ENCODE assay signal across 20 cellular contexts in genomic region chr22:32819120-32819519, GRCh38. TPM values are rescaled to one million over a fixed set of nuclear protein-coding genes. Genes with fewer than 3 reads are reported as not detected.
DNase-seq lines count a peak whose midpoint lies in the region; ATAC-seq and TF ChIP-seq lines count a peak whose summit lies in the region.
"Had no signal": no experiment of that assay in that cellular context is flagged by ENCODE, and none has a peak within 500 bp of the region (broad histone marks: within the 10 kb centered on the region; RNA-seq: fewer than 3 reads in every experiment).

No MANE protein-coding gene starts in this region.

- H2BK120ac ChIP-seq in mesendoderm (ENCODE audit: low read depth, low read length): no peak overlapping the region

- H3K9ac ChIP-seq in mesendoderm (ENCODE audit: low read length): no peak overlapping the region
- peak overlapping the region in 1 of 5 donors; percentile 36 for H3K9ac ChIP-seq in subcutaneous abdominal adipose tissue (ENCODE audit: low read length in 5 of 5)
- H3K9ac ChIP-seq: SK-N-SH had no signal

- no peak for TF ChIP-seq POLR2A in adrenal gland (IDR thresholded peaks at IDR 0.05)

- H3K79me1 ChIP-seq in mesendoderm (ENCODE audit: low read length): no peaks in the 10 kb centered on the region

- H3K9me3 ChIP-seq in adrenal gland (replicated peaks in 1 of 3) (no peaks in the 10 kb centered on the region), subcutaneous abdominal adipose tissue (ENCODE audit: control insufficient read depth in 5 of 5, low read length in 5 of 5) (no peaks in the 10 kb centered on the region)
- H3K9me3 ChIP-seq: SK-N-SH had no signal

- H3K36me3 ChIP-seq in adrenal gland (replicated peaks in 1 of 2): peaks cover 0 to 5% of the 10 kb centered on the region in 2 donors
- H3K36me3 ChIP-seq in mesendoderm (ENCODE audit: control insufficient read depth, insufficient read depth, low read length): no peaks in the 10 kb centered on the region
- H3K36me3 ChIP-seq in subcutaneous abdominal adipose tissue (ENCODE audit: control insufficient read depth in 5 of 5, insufficient read depth in 5 of 5, low read length in 5 of 5): peaks cover 6 to 62% (median 28%) of the 10 kb centered on the region in 5 donors

- H3K27me3 ChIP-seq in adrenal gland (no peaks in the 10 kb centered on the region), mesendoderm (ENCODE audit: insufficient read depth, low read length, poor library complexity) (no peaks in the 10 kb centered on the region), subcutaneous abdominal adipose tissue (ENCODE audit: control insufficient read depth in 5 of 5, insufficient read depth in 4 of 5, low read length in 5 of 5) (no peaks in the 10 kb centered on the region)

- H3K36me3 Mint-ChIP-seq in HFFc6 (ENCODE audit: low read depth): peaks cover 15% of the 10 kb centered on the region
- H3K36me3 Mint-ChIP-seq: activated CD8-positive, alpha-beta memory T cell treated with anti-CD3 and anti-CD28 coated beads, Interleukin-2, amount 10 ng/mL, durations not matched to agents 7 days and 5 days; activated naive CD4-positive, alpha-beta T cell treated with anti-CD3 and anti-CD28 coated beads, Interleukin-2, amount 10 ng/mL, durations not matched to agents 7 days and 5 days had no signal

- peak overlapping the region; percentile 45; the same call in 1 of the 2 replicates for H3K27ac Mint-ChIP-seq in HFFc6
- H3K27ac Mint-ChIP-seq: activated CD4-positive, alpha-beta T cell treated with anti-CD3 and anti-CD28 coated beads, Interleukin-2, amount 10 ng/mL, durations not matched to agents 7 days and 5 days; activated CD8-positive, alpha-beta memory T cell treated with anti-CD3 and anti-CD28 coated beads, Interleukin-2, amount 10 ng/mL, durations not matched to agents 7 days and 5 days; activated naive CD4-positive, alpha-beta T cell treated with anti-CD3 and anti-CD28 coated beads, Interleukin-2, amount 10 ng/mL, durations not matched to agents 7 days and 5 days; IgD-negative memory B cell had no signal

- H3K4me1 ChIP-seq in adrenal gland (replicated peaks in 1 of 2): peaks cover 7 to 73% of the 10 kb centered on the region in 2 donors
- peaks cover 10% of the 10 kb centered on the region for H3K4me1 ChIP-seq in mesendoderm (ENCODE audit: control insufficient read depth, low read depth, low read length)
- peaks cover 19 to 94% (median 85%) of the 10 kb centered on the region in 5 donors for H3K4me1 ChIP-seq in subcutaneous abdominal adipose tissue (ENCODE audit: control insufficient read depth in 5 of 5, insufficient read depth in 5 of 5, low read length in 5 of 5)

- intact Hi-C loops in adrenal gland (cut with DNase I): no loop called here

- H4K8ac ChIP-seq in mesendoderm (ENCODE audit: low read depth, low read length): no peak overlapping the region

- peak overlapping the region; percentile 32 for H3K18ac ChIP-seq in mesendoderm (ENCODE audit: low read length)

- no peak overlapping the region for H2BK5ac ChIP-seq in mesendoderm (ENCODE audit: low read length)

- peaks cover 8% of the 10 kb centered on the region for H3K27me3 Mint-ChIP-seq in HFFc6 (ENCODE audit: insufficient read depth)
- H3K27me3 Mint-ChIP-seq: activated CD4-positive, alpha-beta T cell treated with anti-CD3 and anti-CD28 coated beads, Interleukin-2, amount 10 ng/mL, durations not matched to agents 7 days and 5 days; activated CD8-positive, alpha-beta memory T cell treated with anti-CD3 and anti-CD28 coated beads, Interleukin-2, amount 10 ng/mL, durations not matched to agents 7 days and 5 days had no signal

- no peak overlapping the region for H3K23ac ChIP-seq in mesendoderm (ENCODE audit: low read length)

- DNase-seq in HFFc6 (no peak), adrenal gland (no peak), mesendoderm (no peak), GM13977 (ENCODE audit: low spot score) (no peak)
- DNase-seq: activated CD4-positive, alpha-beta T cell treated with anti-CD3 and anti-CD28 coated beads, Interleukin-2, amount 10 ng/mL, durations not matched to agents 7 days and 5 days; activated CD8-positive, alpha-beta memory T cell treated with anti-CD3 and anti-CD28 coated beads, Interleukin-2, amount 10 ng/mL, durations not matched to agents 7 days and 5 days; activated naive CD4-positive, alpha-beta T cell treated with anti-CD3 and anti-CD28 coated beads, Interleukin-2, amount 10 ng/mL, durations not matched to agents 7 days and 5 days; aorta; central memory CD4-positive, alpha-beta T cell; head of caudate nucleus; left colon; NCI-H2029 treated with DMSO at 0.1 percent for 48 hours; NCI-H2227 treated with DMSO at 0.1 percent for 48 hours; RPMI8226; SK-N-SH; stimulated activated CD4-positive, alpha-beta T cell treated with anti-CD3 and anti-CD28 coated beads, Interleukin-1b, Interleukin-23, amount 100 ng/mL, for 48 hours had no signal

- no peak overlapping the region for H3K4ac ChIP-seq in mesendoderm (ENCODE audit: low read depth, low read length)

- H3K79me2 ChIP-seq in mesendoderm (ENCODE audit: control insufficient read depth, insufficient read depth, low read length): no peaks in the 10 kb centered on the region

- H2AK5ac ChIP-seq in mesendoderm (ENCODE audit: low read length): peak overlapping the region; percentile 92

- ATAC-seq in GM19395 (IDR thresholded peaks at IDR 0.05; ENCODE audit: unreplicated experiment) (no peak), GM18498 (IDR thresholded peaks at IDR 0.05; ENCODE audit: unreplicated experiment) (no peak)
- ATAC-seq: activated CD8-positive, alpha-beta memory T cell treated with anti-CD3 and anti-CD28 coated beads, Interleukin-2, amount 10 ng/mL, durations not matched to agents 7 days and 5 days; left colon had no signal

- in situ Hi-C loops in GM13977 (cut with MboI; ENCODE audit: low pct_unique_long_range_greater_than_20kb, low sequenced_read_pairs, unreplicated experiment): no loop called here

- H2BK15ac ChIP-seq in mesendoderm (replicated peaks; ENCODE audit: low read depth): no peak overlapping the region

- no peak overlapping the region for H3K4me3 ChIP-seq in adrenal gland
- no peak overlapping the region for H3K4me3 ChIP-seq in mesendoderm (ENCODE audit: low read length)
- H3K4me3 ChIP-seq in subcutaneous abdominal adipose tissue (ENCODE audit: low read depth in 1 of 5, low read length in 5 of 5): no peak overlapping the region

- H3K4me2 ChIP-seq in mesendoderm (ENCODE audit: low read length): no peak overlapping the region
- H3K4me2 ChIP-seq: SK-N-SH had no signal

- peaks cover 67% of the 10 kb centered on the region for H3K4me1 Mint-ChIP-seq in HFFc6 (ENCODE audit: low read depth)
- H3K4me1 Mint-ChIP-seq: activated CD4-positive, alpha-beta T cell treated with anti-CD3 and anti-CD28 coated beads, Interleukin-2, amount 10 ng/mL, durations not matched to agents 7 days and 5 days; activated CD8-positive, alpha-beta memory T cell treated with anti-CD3 and anti-CD28 coated beads, Interleukin-2, amount 10 ng/mL, durations not matched to agents 7 days and 5 days; activated naive CD4-positive, alpha-beta T cell treated with anti-CD3 and anti-CD28 coated beads, Interleukin-2, amount 10 ng/mL, durations not matched to agents 7 days and 5 days had no signal

- H3K56ac ChIP-seq in mesendoderm (ENCODE audit: low read length): peak overlapping the region; percentile 64

- H3K9me3 Mint-ChIP-seq in HFFc6: no peaks in the 10 kb centered on the region
- H3K9me3 Mint-ChIP-seq: activated CD4-positive, alpha-beta T cell treated with anti-CD3 and anti-CD28 coated beads, Interleukin-2, amount 10 ng/mL, durations not matched to agents 7 days and 5 days; activated naive CD4-positive, alpha-beta T cell treated with anti-CD3 and anti-CD28 coated beads, Interleukin-2, amount 10 ng/mL, durations not matched to agents 7 days and 5 days; IgD-negative memory B cell had no signal

- TF ChIP-seq CTCF in HFFc6 (IDR thresholded peaks at IDR 0.05) (no peak), adrenal gland (IDR thresholded peaks at IDR 0.05) (no peak), GM13977 (IDR thresholded peaks at IDR 0.05; ENCODE audit: extremely low read depth, insufficient read depth, missing control alignments) (no peak)

- no peak overlapping the region for H4K5ac ChIP-seq in mesendoderm (ENCODE audit: low read length)

- 75 to 88% (median 77%) methylated on average over 7 of the region's 7 CpGs for WGBS in adrenal gland, 4 donors
- WGBS in mesendoderm (ENCODE audit: extremely low coverage, insufficient coverage, low lambda C conversion rate): no CpG with 5 or more reads among the region's 7 CpGs

- H3K4me3 Mint-ChIP-seq in HFFc6: no peak overlapping the region
- H3K4me3 Mint-ChIP-seq: activated CD4-positive, alpha-beta T cell treated with anti-CD3 and anti-CD28 coated beads, Interleukin-2, amount 10 ng/mL, durations not matched to agents 7 days and 5 days; activated CD8-positive, alpha-beta memory T cell treated with anti-CD3 and anti-CD28 coated beads, Interleukin-2, amount 10 ng/mL, durations not matched to agents 7 days and 5 days; activated naive CD4-positive, alpha-beta T cell treated with anti-CD3 and anti-CD28 coated beads, Interleukin-2, amount 10 ng/mL, durations not matched to agents 7 days and 5 days; IgD-negative memory B cell had no signal

- H3K27ac ChIP-seq in adrenal gland (peak overlapping the region in 4 of 5 donors; percentile 12 to 68 (median 39)), mesendoderm (ENCODE audit: low read depth, low read length) (peak overlapping the region; percentile 28), subcutaneous abdominal adipose tissue (ENCODE audit: low read depth, low read length) (peak overlapping the region; percentile 26)

RNA-seq across cellular contexts. Expression of gene TIMP3, which starts 17.6 kb away (rescaled TPM):
- 100 to 1,000 TPM; 303 to 525 (median 354) TPM for total RNA-seq in HFFc6 (2021; fragmentation: NEBNext Ultra II Directional; extraction: Animal tissue kit (Norgen Biotek cat#: 25700))
- total RNA-seq in adrenal gland: 100 to 1,000 TPM; 248 to 677 (median 477) TPM
- polyA plus RNA-seq in adrenal gland: 100 to 1,000 TPM in 2 of 3 donors, 10 to 100 TPM in 1; 78.0 to 231 (median 147) TPM
- polyA plus RNA-seq in mesendoderm (2013, experiment 1 of 2): 8.8 TPM
- 9.2 TPM for polyA plus RNA-seq in mesendoderm (2013, experiment 2 of 2)
- total RNA-seq: activated CD4-positive, alpha-beta T cell treated with anti-CD3 and anti-CD28 coated beads, Interleukin-2, amount 10 ng/mL, durations not matched to agents 7 days and 5 days; activated CD8-positive, alpha-beta memory T cell treated with anti-CD3 and anti-CD28 coated beads, Interleukin-2, amount 10 ng/mL, durations not matched to agents 7 days and 5 days had no signal
- polyA plus RNA-seq: IgD-negative memory B cell had no signal
